23 cellular contexts compared by ENCODE assay signal in the genomic region with DNA sequence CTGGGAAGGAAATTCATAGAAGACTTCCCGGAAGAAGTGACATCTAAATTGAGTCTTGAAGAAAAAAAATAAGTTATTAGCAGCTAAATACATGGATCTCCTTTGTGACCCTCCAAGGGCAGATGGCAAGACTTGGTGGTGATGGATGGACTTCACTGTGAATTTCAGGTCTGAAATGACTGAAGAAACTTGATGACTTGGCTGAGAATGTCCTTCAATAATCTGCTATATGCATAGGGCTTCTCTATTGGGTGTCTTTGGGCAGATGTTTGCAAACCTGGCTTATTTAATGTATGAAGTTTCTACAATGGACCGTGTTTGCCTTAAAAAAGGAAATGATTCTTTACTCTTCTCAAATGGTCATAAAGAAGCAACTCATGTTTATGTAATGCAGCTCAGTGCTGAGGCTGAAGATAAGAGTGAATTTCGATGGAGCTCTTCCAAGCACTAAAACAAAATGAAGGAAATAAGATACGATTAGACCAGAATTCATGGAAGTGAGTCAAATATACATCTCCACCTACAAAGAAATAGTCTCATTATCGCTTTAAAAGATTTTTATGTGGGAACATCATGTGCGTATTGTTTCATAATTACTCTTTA.
DNase-seq lines count a peak whose midpoint lies in the region; ATAC-seq lines count a peak whose summit lies in the region.
"Had no signal": no experiment of that assay in that cellular context is flagged by ENCODE, and none has a peak within 500 bp of the region (broad histone marks: within the 10 kb centered on the region; RNA-seq: fewer than 3 reads in every experiment).

No MANE protein-coding gene starts in this region.

- H3K36me3 Mint-ChIP-seq in activated naive CD4-positive, alpha-beta T cell treated with anti-CD3 and anti-CD28 coated beads, Interleukin-2, amount 50 U/mL, for 72 hours = no peaks in the 10 kb centered on the region
- H3K36me3 Mint-ChIP-seq: CD8-positive, alpha-beta memory T cell had no signal

- no peak for DNase-seq in activated naive CD4-positive, alpha-beta T cell treated with anti-CD3 and anti-CD28 coated beads, Interleukin-2, amount 50 U/mL, for 72 hours (ENCODE audit: low spot score in 2 of 2)
- no peak for DNase-seq in activated naive CD4-positive, alpha-beta T cell (lab: John Stamatoyannopoulos, UW)
- DNase-seq in NOMO-1 treated with dmso at 0.1 percent for 144 hours (lab: John Stamatoyannopoulos, UW; ENCODE audit: unreplicated experiment) (peak; percentile 14), dermis blood vessel endothelial cell (peak; percentile 2), NCI-H446 treated with DMSO at 0.1 percent for 48 hours (lab: John Stamatoyannopoulos, UW) (no peak), A172 (ENCODE audit: low spot score) (no peak)
- DNase-seq in NK-92 treated with Interleukin-12 subunit alpha and Interleukin-12 subunit beta, amount 100 ng/mL, for 24 hours (lab: John Stamatoyannopoulos, UW) = no peak
- DNase-seq: Calu3; CD8-positive, alpha-beta memory T cell; DMS153; H9; HFFc6; MV-4-11; NCI-H1105 treated with DMSO at 0.1 percent for 48 hours; NCI-H2029 treated with DMSO at 0.1 percent for 48 hours; NCI-H345; NCI-H524 treated with DMSO at 0.1 percent for 48 hours; NCI-H82; SIG-M5; SK-N-SH had no signal

- H3K27ac Mint-ChIP-seq in activated naive CD4-positive, alpha-beta T cell treated with anti-CD3 and anti-CD28 coated beads, Interleukin-2, amount 50 U/mL, for 72 hours = no peak overlapping the region
- H3K27ac Mint-ChIP-seq: CD8-positive, alpha-beta memory T cell; H9; HFFc6 had no signal

- ATAC-seq in activated naive CD4-positive, alpha-beta T cell treated with anti-CD3 and anti-CD28 coated beads, Interleukin-2, amount 50 U/mL, for 72 hours = peak; percentile 36 to 59
- ATAC-seq: HepG2, K562, Panc1 had no signal

- H3K9me3 Mint-ChIP-seq in activated naive CD4-positive, alpha-beta T cell treated with anti-CD3 and anti-CD28 coated beads, Interleukin-2, amount 50 U/mL, for 72 hours = no peaks in the 10 kb centered on the region
- H3K9me3 Mint-ChIP-seq: CD8-positive, alpha-beta memory T cell; H9; HFFc6 had no signal

Comparison
In these comparisons a context has a peak if more than half of its experiments do, and no peak if none do; other contexts are left out.
1. DNase-seq: peak in NOMO-1 treated with dmso at 0.1 percent for 144 hours (single experiment) and dermis blood vessel endothelial cell (single experiment); none in activated naive CD4-positive, alpha-beta T cell treated with anti-CD3 and anti-CD28 coated beads, Interleukin-2, amount 50 U/mL, for 72 hours (0 of 2), activated naive CD4-positive, alpha-beta T cell (0 of 4), NK-92 treated with Interleukin-12 subunit alpha and Interleukin-12 subunit beta, amount 100 ng/mL, for 24 hours (single experiment), NCI-H446 treated with DMSO at 0.1 percent for 48 hours (single experiment) and A172 (single experiment).